ENCODE assay signal across 8 cellular contexts in the genomic region with DNA sequence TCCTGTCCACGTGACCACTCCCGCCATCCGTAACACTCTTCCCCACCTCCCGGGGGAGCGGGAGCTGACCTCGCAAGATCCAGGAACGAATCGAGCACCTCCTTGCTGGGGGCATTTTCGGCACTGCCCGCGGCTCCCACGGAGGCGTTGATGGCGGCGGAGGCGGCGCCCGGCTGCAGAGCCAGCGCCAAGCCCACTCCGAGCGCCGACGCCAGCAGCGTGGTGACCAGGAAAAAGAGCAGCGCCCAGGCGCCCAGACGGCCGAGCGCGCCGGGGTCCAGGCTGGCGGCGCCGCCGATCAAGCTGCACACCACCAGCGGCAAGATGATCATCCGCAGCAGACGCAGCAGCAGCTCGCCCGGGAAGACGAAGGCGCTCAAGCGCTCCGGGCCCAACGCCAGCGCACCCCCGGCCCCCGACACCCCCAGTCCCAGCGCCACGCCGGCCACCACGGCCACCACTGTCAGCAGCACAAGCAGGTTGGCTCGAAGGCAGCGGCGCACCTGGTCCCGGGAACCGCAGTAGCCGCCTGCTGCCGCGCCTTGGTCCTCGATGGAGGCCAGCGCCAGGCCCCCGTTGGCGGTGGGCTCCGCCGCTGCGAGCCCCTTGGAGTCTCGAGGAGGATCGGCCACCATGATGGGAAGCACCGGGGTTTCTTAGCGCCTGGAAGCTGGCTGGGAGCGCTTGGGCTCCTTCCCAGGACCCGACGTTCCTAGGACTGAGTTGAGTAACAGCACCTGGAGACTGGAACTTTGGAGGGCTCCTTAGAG. TPM values are rescaled to one million over a fixed set of nuclear protein-coding genes. Genes with fewer than 3 reads are reported as not detected.
DNase-seq lines count a peak whose midpoint lies in the region; ATAC-seq, FAIRE-seq and TF ChIP-seq lines count a peak whose summit lies in the region.

No MANE protein-coding gene starts in this region.

- peak overlapping the region; percentile 89 to 97 (median 93) for H3K4me3 Mint-ChIP-seq in CD4-positive, alpha-beta memory T cell
- H3K4me3 Mint-ChIP-seq in T-helper 17 cell, result peak overlapping the region; percentile 95

- peaks cover 64% of the 10 kb centered on the region for H3K4me1 ChIP-seq in CD4-positive, alpha-beta memory T cell (ENCODE audit: insufficient read depth, low read length)
- H3K4me1 ChIP-seq in HUES64 (ENCODE audit: insufficient read depth, low read length), result peaks cover 3% of the 10 kb centered on the region

- under 1% methylated on average over 74 of the region's 74 CpGs for WGBS in HUES64

- H3K27ac Mint-ChIP-seq in CD4-positive, alpha-beta memory T cell, result peak overlapping the region; percentile 90 to 99 (median 95)
- peak overlapping the region; percentile 94 for H3K27ac Mint-ChIP-seq in T-helper 17 cell

- FAIRE-seq in bronchial epithelial cell (lab: Jason Lieb, UNC) (no peak), GM12892 (lab: Jason Lieb, UNC) (no peak)

- no peak; the same call in 1 of the 2 replicates for TF ChIP-seq POLR2A in GM12892 (IDR thresholded peaks at IDR 0.05; ENCODE audit: low read depth, low read length)

- peaks cover 0 to 2% (median 0%) of the 10 kb centered on the region in 8 donors for H3K9me3 Mint-ChIP-seq in CD4-positive, alpha-beta memory T cell

- H3K4me1 Mint-ChIP-seq in CD4-positive, alpha-beta memory T cell, result peaks cover 45 to 85% (median 62%) of the 10 kb centered on the region in 4 donors
- peaks cover 56% of the 10 kb centered on the region for H3K4me1 Mint-ChIP-seq in T-helper 17 cell

- peak overlapping the region; percentile 75 for H3K27ac ChIP-seq in CD4-positive, alpha-beta memory T cell (ENCODE audit: low read depth, low read length)
- H3K27ac ChIP-seq in HUES64 (ENCODE audit: low read depth, low read length), result peak overlapping the region; percentile 92

- H3K9me3 ChIP-seq in CD4-positive, alpha-beta memory T cell (ENCODE audit: control insufficient read depth in 1 of 2, low read length in 2 of 2), result no peaks in the 10 kb centered on the region
- H3K9me3 ChIP-seq in HUES64 (ENCODE audit: insufficient read depth, low read depth, low read length), result no peaks in the 10 kb centered on the region
- no peaks in the 10 kb centered on the region for H3K9me3 ChIP-seq in T-helper 17 cell (ENCODE audit: control insufficient read depth, low read length, poor library complexity, severe bottlenecking)

- intact Hi-C loops in CD4-positive, alpha-beta memory T cell (cut with micrococcal nuclease), result loop anchor here (1.0 to 10.0 kb wide), 8 partner anchors 21 to 487 kb away; a partner anchor contains a TSS

- H3K36me3 ChIP-seq in CD4-positive, alpha-beta memory T cell (ENCODE audit: insufficient read depth, low read length), result peaks cover 3% of the 10 kb centered on the region
- H3K36me3 ChIP-seq in HUES64 (ENCODE audit: insufficient read depth, low read length) (peaks cover 27% of the 10 kb centered on the region), bronchial epithelial cell (ENCODE audit: control insufficient read depth, insufficient read depth, low read length) (peaks cover 21% of the 10 kb centered on the region), kidney epithelial cell (ENCODE audit: control insufficient read depth, insufficient read depth, low read length) (no peaks in the 10 kb centered on the region)

- POLR2A ChIA-PET in CD4-positive, alpha-beta memory T cell (lab: Charles Lee; ENCODE audit: partially characterized antibody), result interaction anchor here (0.7 to 6.4 kb wide), 14 partner anchors 10 to 438 kb away, joined by 3 to 50 read pairs (median 3); a partner anchor contains a TSS

- CTCF ChIA-PET in CD4-positive, alpha-beta memory T cell (lab: Charles Lee; ENCODE audit: partially characterized antibody), result interaction anchor here (0.6 to 2.4 kb wide), 8 partner anchors 12 to 226 kb away, joined by 3 to 9 read pairs (median 3); no protein-coding TSS in a partner anchor

- H3K36me3 Mint-ChIP-seq in CD4-positive, alpha-beta memory T cell, result peaks cover 5 to 34% of the 10 kb centered on the region in 2 donors
- no peaks in the 10 kb centered on the region for H3K36me3 Mint-ChIP-seq in T-helper 17 cell (ENCODE audit: low read depth)

- H3K9ac ChIP-seq in HUES64 (ENCODE audit: low read depth, low read length), result peak overlapping the region; percentile 96

- no peaks in the 10 kb centered on the region for H3K27me3 Mint-ChIP-seq in CD4-positive, alpha-beta memory T cell
- H3K27me3 Mint-ChIP-seq in T-helper 17 cell, result no peaks in the 10 kb centered on the region

- TF ChIP-seq CTCF in bronchial epithelial cell (IDR thresholded peaks at IDR 0.05; ENCODE audit: insufficient read depth, low read length, severe bottlenecking) (no peak), kidney epithelial cell (IDR thresholded peaks at IDR 0.05; ENCODE audit: insufficient read depth, low read length, poor library complexity, severe bottlenecking) (no peak)

- ATAC-seq in T-helper 17 cell (no peak), HG02884 (IDR thresholded peaks at IDR 0.05; ENCODE audit: unreplicated experiment) (no peak)

- H3K27me3 ChIP-seq in CD4-positive, alpha-beta memory T cell (ENCODE audit: insufficient read depth, low read length), result no peaks in the 10 kb centered on the region
- peaks cover 3% of the 10 kb centered on the region; the same call in 1 of the 2 replicates for H3K27me3 ChIP-seq in HUES64 (ENCODE audit: insufficient read depth, low read length)
- H3K27me3 ChIP-seq in bronchial epithelial cell (ENCODE audit: control insufficient read depth, insufficient read depth, low read length), result no peaks in the 10 kb centered on the region
- no peaks in the 10 kb centered on the region for H3K27me3 ChIP-seq in kidney epithelial cell (ENCODE audit: control insufficient read depth, insufficient read depth, low read length)

- peak in 4 of 5 donors; percentile 34 to 53 (median 40) for DNase-seq in CD4-positive, alpha-beta memory T cell
- DNase-seq in T-helper 17 cell (peak in 1 of 3 donors; percentile 32), bronchial epithelial cell (ENCODE audit: low read depth) (peak; percentile 38), kidney epithelial cell (ENCODE audit: low read depth) (no peak), GM12892 (ENCODE audit: insufficient read length) (no peak)
- DNase-seq in stimulated activated CD4-positive, alpha-beta T cell treated with anti-CD3 and anti-CD28 coated beads, Interleukin-1b, Interleukin-23, amount 100 ng/mL, for 4 hours (ENCODE audit: low read depth in 2 of 2), result peak; percentile 9 to 36

- H3K4me3 ChIP-seq in CD4-positive, alpha-beta memory T cell (ENCODE audit: low read length in 2 of 2), result peak overlapping the region; percentile 78 to 90
- peak overlapping the region; percentile 100 for H3K4me3 ChIP-seq in HUES64 (ENCODE audit: low read length)
- peak overlapping the region; percentile 77 for H3K4me3 ChIP-seq in bronchial epithelial cell (ENCODE audit: low read depth, low read length)
- peak overlapping the region; percentile 72 for H3K4me3 ChIP-seq in kidney epithelial cell (ENCODE audit: low read depth, low read length)

RNA-seq across cellular contexts. Expression of a gene that starts 0.9 kb away (rescaled TPM):
- 10 to 100 TPM; 20.3 TPM for total RNA-seq in CD4-positive, alpha-beta memory T cell
- polyA plus RNA-seq in CD4-positive, alpha-beta memory T cell, result 10 to 100 TPM in 1 of 2 donors, 1 to 10 TPM in 1; 7.2 to 22.1 TPM
- polyA plus RNA-seq in HUES64 (2013, experiment 1 of 2), result 129 TPM
- polyA plus RNA-seq in HUES64 (2013, experiment 2 of 2), result 116 TPM
- total RNA-seq in T-helper 17 cell (10 to 100 TPM; 13.6 to 15.9 TPM), bronchial epithelial cell (236 and 266 TPM in 2 replicates), kidney epithelial cell (192 and 213 TPM in 2 replicates)
- 31.0 TPM for polyA plus RNA-seq in GM12892 (2012; ENCODE audit: missing spikeins)

RNA-seq across cellular contexts. Expression of a gene that starts 41.3 kb away (rescaled TPM):
- 10 to 100 TPM; 81.2 to 88.8 TPM for total RNA-seq in CD4-positive, alpha-beta memory T cell
- polyA plus RNA-seq in CD4-positive, alpha-beta memory T cell, result 10 to 100 TPM; 13.9 to 23.0 TPM
- 68.0 TPM for polyA plus RNA-seq in HUES64 (2013, experiment 1 of 2)
- 72.1 TPM for polyA plus RNA-seq in HUES64 (2013, experiment 2 of 2)
- total RNA-seq in T-helper 17 cell (100 to 1,000 TPM; 108 to 145 TPM), bronchial epithelial cell (60.3 and 90.6 TPM in 2 replicates), kidney epithelial cell (111 and 117 TPM in 2 replicates)
- 26.8 TPM for polyA plus RNA-seq in GM12892 (2012; ENCODE audit: missing spikeins)

RNA-seq across cellular contexts. Expression of a gene that starts 41.7 kb away (rescaled TPM):
- total RNA-seq in CD4-positive, alpha-beta memory T cell, result 10 to 100 TPM; 24.4 to 28.9 TPM
- polyA plus RNA-seq in CD4-positive, alpha-beta memory T cell, result 1 to 10 TPM; 3.0 to 5.7 TPM
- polyA plus RNA-seq in HUES64 (2013, experiment 1 of 2), result 21.3 TPM
- 21.3 TPM for polyA plus RNA-seq in HUES64 (2013, experiment 2 of 2)
- 10 to 100 TPM; 22.5 to 23.3 TPM for total RNA-seq in T-helper 17 cell
- 5.8 and 9.9 TPM in 2 replicates for total RNA-seq in bronchial epithelial cell
- total RNA-seq in kidney epithelial cell, result 25.7 and 41.7 TPM in 2 replicates
- polyA plus RNA-seq in GM12892 (2012; ENCODE audit: missing spikeins), result 4.0 TPM

Comparison
In these comparisons a context has a peak if more than half of its experiments do, and no peak if none do; other contexts are left out.
1. DNase-seq: peak in CD4-positive, alpha-beta memory T cell (4 of 5), bronchial epithelial cell (single experiment) and stimulated activated CD4-positive, alpha-beta T cell treated with anti-CD3 and anti-CD28 coated beads, Interleukin-1b, Interleukin-23, amount 100 ng/mL, for 4 hours (2 of 2); none in kidney epithelial cell (single experiment) and GM12892 (single experiment).
2. Peak in every context shown above with its lines, with median percentiles within 50 percentile points of each other: H3K4me3 ChIP-seq.